Comparison of ENCODE assay signal across 3 cellular contexts in genomic region chr14:21197418-21198205, GRCh38.
A peak's percentile ranks its signal among the peaks of the same experiment; 100 is the strongest.
TF ChIP-seq lines count a peak whose summit lies in the region.

No MANE protein-coding gene starts in this region.

TF ChIP-seq in A549, 52 proteins besides CTCF, POLR2A, EP300 and RAD21 (continued from another document):
- TF ChIP-seq MAZ (IDR thresholded peaks at IDR 0.05; ENCODE audit: borderline replicate concordance, low read depth, low read length): no peak
- TF ChIP-seq HOXA7 (CRISPR knock-in tag; IDR thresholded peaks at IDR 0.05): peak; percentile 89; the same call in 1 of the 2 replicates
- TF ChIP-seq, protein P1, sequence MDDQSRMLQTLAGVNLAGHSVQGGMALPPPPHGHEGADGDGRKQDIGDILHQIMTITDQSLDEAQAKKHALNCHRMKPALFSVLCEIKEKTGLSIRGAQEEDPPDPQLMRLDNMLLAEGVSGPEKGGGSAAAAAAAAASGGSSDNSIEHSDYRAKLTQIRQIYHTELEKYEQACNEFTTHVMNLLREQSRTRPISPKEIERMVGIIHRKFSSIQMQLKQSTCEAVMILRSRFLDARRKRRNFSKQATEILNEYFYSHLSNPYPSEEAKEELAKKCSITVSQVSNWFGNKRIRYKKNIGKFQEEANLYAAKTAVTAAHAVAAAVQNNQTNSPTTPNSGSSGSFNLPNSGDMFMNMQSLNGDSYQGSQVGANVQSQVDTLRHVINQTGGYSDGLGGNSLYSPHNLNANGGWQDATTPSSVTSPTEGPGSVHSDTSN (IDR thresholded peaks at IDR 0.05): no peak
- peak; percentile 84 for TF ChIP-seq FOSB (CRISPR knock-in tag; IDR thresholded peaks at IDR 0.05)
- TF ChIP-seq CHD4 (IDR thresholded peaks at IDR 0.05; ENCODE audit: borderline replicate concordance): no peak
- 0 out of 5 replicates have a peak, but pooled peaks of 1 of the 2 experiments have one; percentile 15 for TF ChIP-seq JUN (IDR thresholded peaks at IDR 0.05)
- TF ChIP-seq FOSL2 (IDR thresholded peaks at IDR 0.05): no peak
- no peak for TF ChIP-seq FOSL2 (CRISPR knock-in tag; IDR thresholded peaks at IDR 0.05)
- TF ChIP-seq CHD2 (IDR thresholded peaks at IDR 0.05; ENCODE audit: low read length, partially characterized antibody): no peak
- TF ChIP-seq CEBPB (IDR thresholded peaks at IDR 0.05): peak; percentile 16 to 53; a peak in 1 of 4 replicates
- TF ChIP-seq MYC (IDR thresholded peaks at IDR 0.05; ENCODE audit: borderline replicate concordance, low read length): no peak
- no peak for TF ChIP-seq ESRRA (IDR thresholded peaks at IDR 0.05; ENCODE audit: borderline replicate concordance, low read length)
- TF ChIP-seq ZSCAN20 (CRISPR knock-in tag; IDR thresholded peaks at IDR 0.05): no peak
- peak; percentile 10; the same call in 1 of the 2 replicates for TF ChIP-seq TFCP2L1 (CRISPR knock-in tag; IDR thresholded peaks at IDR 0.05)
- TF ChIP-seq ZFP36 (IDR thresholded peaks at IDR 0.05; ENCODE audit: borderline replicate concordance, partially characterized antibody): no peak
- no peak for TF ChIP-seq NPAS2 (CRISPR knock-in tag; IDR thresholded peaks at IDR 0.05; ENCODE audit: borderline replicate concordance)
- 0 out of 2 replicates have a peak, but pooled peaks have one; percentile 64 for TF ChIP-seq POLR2AphosphoS2 (conservative IDR thresholded peaks at IDR 0.05; ENCODE audit: low read length)

TF ChIP-seq in SK-N-SH treated with all-trans-retinoic acid at 6 μM for 48 hours, 23 proteins besides CTCF, POLR2A, EP300 and RAD21:
- TF ChIP-seq ZC3H10 (CRISPR knock-in tag; IDR thresholded peaks at IDR 0.05) (0 out of 2 replicates have a peak, but pooled peaks have one; percentile 28), ZFP3 (CRISPR knock-in tag; IDR thresholded peaks at IDR 0.05) (no peak), CSRNP3 (CRISPR knock-in tag; IDR thresholded peaks at IDR 0.05) (peak; percentile 52; the same call in 1 of the 2 replicates)
TF ChIP-seq in SK-N-SH treated with all-trans-retinoic acid at 6 μM for 48 hours: peak in this region for 2.

TF ChIP-seq in endothelial cell of umbilical vein, 7 proteins besides CTCF, POLR2A, EP300 and RAD21:
- TF ChIP-seq MAX (IDR thresholded peaks at IDR 0.05; ENCODE audit: insufficient read depth, insufficient read length) (no peak), JUN (IDR thresholded peaks at IDR 0.05; ENCODE audit: borderline replicate concordance, insufficient read depth, insufficient read length, low read depth) (no peak), EZH2 (IDR thresholded peaks at IDR 0.05; ENCODE audit: borderline replicate concordance, low read depth, low read length, severe bottlenecking) (no peak), MYC (IDR thresholded peaks at IDR 0.05; ENCODE audit: low read depth, low read length) (no peak), POLR2AphosphoS5 (IDR thresholded peaks at IDR 0.05; ENCODE audit: insufficient read depth, low read depth, low read length) (no peak), GATA2 (IDR thresholded peaks at IDR 0.05; ENCODE audit: insufficient read depth, insufficient read length, low read depth, low read length) (no peak), FOS (IDR thresholded peaks at IDR 0.05; ENCODE audit: borderline replicate concordance, insufficient read depth, low read length) (no peak)
